ENCODE assay signal across 9 cellular contexts in genomic region chr21:42932378-42933136, GRCh38. TPM values are rescaled to one million over a fixed set of nuclear protein-coding genes. Genes with fewer than 3 reads are reported as not detected.
DNase-seq lines count a peak whose midpoint lies in the region; ATAC-seq and TF ChIP-seq lines count a peak whose summit lies in the region.
"Not testable (repeated sequence)": the region's sequence is repeated elsewhere in the genome, so short reads cannot be mapped to it uniquely, and the experiment has no call there.
"Had no signal": no experiment of that assay in that cellular context is flagged by ENCODE, and none has a peak within 500 bp of the region (broad histone marks: within the 10 kb centered on the region; RNA-seq: fewer than 3 reads in every experiment).

No MANE protein-coding gene starts in this region.

- not testable (repeated sequence) for H3K4me1 Mint-ChIP-seq in central memory CD8-positive, alpha-beta T cell
- H3K4me1 Mint-ChIP-seq in stimulated activated memory B cell treated with anti-CD40 and anti-IgM and Interleukin-4, amounts not matched to agents 10 μg/mL and 1 μg/mL and 100 μg/mL, for 72 hours = peaks cover 32% of the 10 kb centered on the region

- H3K9me3 Mint-ChIP-seq in central memory CD8-positive, alpha-beta T cell; stimulated activated memory B cell treated with anti-CD40 and anti-IgM and Interleukin-4, amounts not matched to agents 10 μg/mL and 1 μg/mL and 100 μg/mL, for 72 hours: not testable (repeated sequence)

- not testable (repeated sequence) for H3K4me3 Mint-ChIP-seq in central memory CD8-positive, alpha-beta T cell; stimulated activated memory B cell treated with anti-CD40 and anti-IgM and Interleukin-4, amounts not matched to agents 10 μg/mL and 1 μg/mL and 100 μg/mL, for 72 hours

- not testable (repeated sequence) for H3K9me2 ChIP-seq in hepatocyte (replicated peaks; ENCODE audit: insufficient read depth)

- not testable (repeated sequence) for H3K9ac ChIP-seq in HUES48 (ENCODE audit: low read depth, low read length); parathyroid adenoma

- H3K27ac Mint-ChIP-seq in central memory CD8-positive, alpha-beta T cell (ENCODE audit: low read depth) = peak overlapping the region; percentile 45
- H3K27ac Mint-ChIP-seq in stimulated activated memory B cell treated with anti-CD40 and anti-IgM and Interleukin-4, amounts not matched to agents 10 μg/mL and 1 μg/mL and 100 μg/mL, for 72 hours = peak overlapping the region; percentile 11

- not testable (repeated sequence) for TF ChIP-seq CTCF in VCaP (conservative IDR thresholded peaks at IDR 0.05); hepatocyte (IDR thresholded peaks at IDR 0.05; ENCODE audit: poor library complexity); parathyroid adenoma (IDR thresholded peaks at IDR 0.05)

- not testable (repeated sequence) for H3K79me2 ChIP-seq in hepatocyte, parathyroid adenoma

- H2AFZ ChIP-seq in hepatocyte (peak overlapping the region; percentile 18), parathyroid adenoma (peak overlapping the region; percentile 48)

- not testable (repeated sequence) for H3K4me3 ChIP-seq in HUES48 (ENCODE audit: low read depth, low read length); hepatocyte; parathyroid adenoma (ENCODE audit: low read depth, low read length)

- H3K27me3 ChIP-seq in HUES48 (ENCODE audit: control insufficient read depth, insufficient read depth, low read length); hepatocyte; parathyroid adenoma (ENCODE audit: control insufficient read depth, insufficient read depth, low read length): not testable (repeated sequence)

- H3K4me2 ChIP-seq in hepatocyte = peak overlapping the region; percentile 55
- H3K4me2 ChIP-seq in parathyroid adenoma (ENCODE audit: low read length) = peak overlapping the region; percentile 8

- not testable (repeated sequence) for ATAC-seq in central memory CD8-positive, alpha-beta T cell (replicated peaks; ENCODE audit: extremely low read depth, poor library complexity, severe bottlenecking); stimulated activated memory B cell treated with anti-CD40 and anti-IgM and Interleukin-4, amounts not matched to agents 10 μg/mL and 1 μg/mL and 100 μg/mL, for 72 hours

- H3K27ac ChIP-seq in HUES48 (ENCODE audit: low read depth, low read length) (peak overlapping the region; percentile 5), VCaP (peak overlapping the region; percentile 49), hepatocyte (peak overlapping the region; percentile 66), parathyroid adenoma (peak overlapping the region; percentile 82)

- not testable (repeated sequence) for H3K27me3 Mint-ChIP-seq in central memory CD8-positive, alpha-beta T cell; stimulated activated memory B cell treated with anti-CD40 and anti-IgM and Interleukin-4, amounts not matched to agents 10 μg/mL and 1 μg/mL and 100 μg/mL, for 72 hours

- not testable (repeated sequence) for H3K9me3 ChIP-seq in HUES48 (ENCODE audit: control insufficient read depth, insufficient read depth, low read length); hepatocyte (ENCODE audit: low read depth); parathyroid adenoma (ENCODE audit: control insufficient read depth, low read length)

- not testable (repeated sequence) for DNase-seq in central memory CD8-positive, alpha-beta T cell (ENCODE audit: low spot score in 2 of 2); hepatocyte (ENCODE audit: low spot score)
- peak; percentile 85 for DNase-seq in mesenteric fat pad (ENCODE audit: low spot score)

- 65% methylated on average over 16 of the region's 16 CpGs for WGBS in hepatocyte (ENCODE audit: low lambda C conversion rate, missing lambda C conversion rate)

- H3K4me1 ChIP-seq in HUES48 (ENCODE audit: control insufficient read depth, insufficient read depth, low read length) (peaks cover 25% of the 10 kb centered on the region), hepatocyte (ENCODE audit: insufficient read depth) (peaks cover 38% of the 10 kb centered on the region)
- not testable (repeated sequence) for H3K4me1 ChIP-seq in parathyroid adenoma

- not testable (repeated sequence) for H3K36me3 ChIP-seq in HUES48 (ENCODE audit: control insufficient read depth, insufficient read depth, low read length); hepatocyte (replicated peaks; ENCODE audit: insufficient read depth, low read depth); parathyroid adenoma (ENCODE audit: control insufficient read depth, insufficient read depth, low read length)

- H4K20me1 ChIP-seq in hepatocyte (ENCODE audit: insufficient read depth, poor library complexity, severe bottlenecking) = not testable (repeated sequence)

- H3K36me3 Mint-ChIP-seq in central memory CD8-positive, alpha-beta T cell (ENCODE audit: insufficient read depth); stimulated activated memory B cell treated with anti-CD40 and anti-IgM and Interleukin-4, amounts not matched to agents 10 μg/mL and 1 μg/mL and 100 μg/mL, for 72 hours: not testable (repeated sequence)

RNA-seq across cellular contexts. Expression of gene ERVH48-1, which starts 7.1 kb away (rescaled TPM):
- total RNA-seq in hepatocyte (5.4 and 7.6 TPM in 2 replicates), mesenteric fat pad (not detected)
- polyA plus RNA-seq in hepatocyte = 14.8 and 26.9 TPM in 2 replicates
- total RNA-seq: H4, HepG2 had no signal

RNA-seq across cellular contexts. Expression of gene NDUFV3, which starts 39.4 kb away (rescaled TPM):
- 31.9 and 34.1 TPM in 2 replicates for total RNA-seq in hepatocyte
- 36.3 and 39.7 TPM in 2 replicates for polyA plus RNA-seq in hepatocyte
- total RNA-seq in mesenteric fat pad = 40.8 TPM

RNA-seq across cellular contexts. Expression of gene PKNOX1, which starts 41.8 kb away (rescaled TPM):
- total RNA-seq in hepatocyte (13.4 and 13.6 TPM in 2 replicates), mesenteric fat pad (18.1 TPM)
- 11.0 and 21.6 TPM in 2 replicates for polyA plus RNA-seq in hepatocyte

RNA-seq across cellular contexts. Expression of gene WDR4, which starts 53.2 kb away (rescaled TPM):
- total RNA-seq in hepatocyte = 4.2 and 6.4 TPM in 2 replicates
- polyA plus RNA-seq in hepatocyte = 10.1 and 11.1 TPM in 2 replicates
- total RNA-seq in mesenteric fat pad = 18.6 TPM

Comparison
In these comparisons a context has a peak if more than half of its experiments do, and no peak if none do; other contexts are left out.
1. H3K27ac ChIP-seq: peak in every context shown above with its lines; median percentile 82 in parathyroid adenoma; 66 in hepatocyte; 49 in VCaP; 5 in HUES48.